1 cellular context compared by ENCODE assay signal in the genomic region with DNA sequence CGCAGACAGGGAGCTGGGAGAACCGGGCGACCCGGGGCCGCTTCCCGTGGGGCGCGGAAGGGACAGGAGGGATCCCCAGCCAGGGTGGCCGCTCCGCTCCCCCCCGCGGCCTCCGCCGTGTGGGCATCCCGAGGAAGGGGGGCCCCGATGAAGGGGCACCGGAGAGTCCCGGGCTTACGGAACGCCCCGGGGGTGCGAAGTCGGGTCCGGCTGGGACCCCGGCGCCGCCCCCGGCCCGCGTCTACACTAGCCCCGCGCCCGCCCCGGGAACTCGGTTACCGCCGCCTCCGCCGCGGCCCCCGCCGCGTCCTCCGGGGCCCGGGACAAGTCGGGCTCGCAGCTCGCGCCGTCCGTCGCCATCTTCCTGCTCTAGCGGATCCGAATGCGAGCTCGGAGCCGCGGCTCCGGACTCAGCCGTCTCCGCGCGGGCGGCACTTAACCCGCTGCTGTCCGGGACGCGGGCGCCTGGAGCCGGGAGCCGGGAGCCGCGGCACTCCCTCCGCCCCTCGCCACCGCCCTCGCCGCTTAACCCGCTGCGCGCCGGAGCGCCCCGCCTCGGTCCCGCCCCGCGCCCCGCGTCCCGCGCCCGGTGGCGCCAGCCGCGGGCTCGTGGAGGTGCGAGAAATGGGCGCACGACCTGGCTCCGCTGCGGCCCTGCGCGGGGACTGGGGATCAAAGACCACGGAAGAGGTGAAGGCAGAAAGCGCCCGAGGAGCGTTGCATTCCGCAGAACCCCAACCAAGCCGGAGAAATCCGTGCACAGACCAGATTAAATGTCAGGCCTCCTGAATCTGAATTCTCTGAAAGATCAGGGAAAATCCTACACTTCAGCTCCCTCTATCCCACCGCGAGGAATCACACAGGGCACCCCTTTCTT.
A peak's percentile ranks its signal among the peaks of the same experiment; 100 is the strongest.
TF ChIP-seq lines count a peak whose summit lies in the region.

A gene with protein sequence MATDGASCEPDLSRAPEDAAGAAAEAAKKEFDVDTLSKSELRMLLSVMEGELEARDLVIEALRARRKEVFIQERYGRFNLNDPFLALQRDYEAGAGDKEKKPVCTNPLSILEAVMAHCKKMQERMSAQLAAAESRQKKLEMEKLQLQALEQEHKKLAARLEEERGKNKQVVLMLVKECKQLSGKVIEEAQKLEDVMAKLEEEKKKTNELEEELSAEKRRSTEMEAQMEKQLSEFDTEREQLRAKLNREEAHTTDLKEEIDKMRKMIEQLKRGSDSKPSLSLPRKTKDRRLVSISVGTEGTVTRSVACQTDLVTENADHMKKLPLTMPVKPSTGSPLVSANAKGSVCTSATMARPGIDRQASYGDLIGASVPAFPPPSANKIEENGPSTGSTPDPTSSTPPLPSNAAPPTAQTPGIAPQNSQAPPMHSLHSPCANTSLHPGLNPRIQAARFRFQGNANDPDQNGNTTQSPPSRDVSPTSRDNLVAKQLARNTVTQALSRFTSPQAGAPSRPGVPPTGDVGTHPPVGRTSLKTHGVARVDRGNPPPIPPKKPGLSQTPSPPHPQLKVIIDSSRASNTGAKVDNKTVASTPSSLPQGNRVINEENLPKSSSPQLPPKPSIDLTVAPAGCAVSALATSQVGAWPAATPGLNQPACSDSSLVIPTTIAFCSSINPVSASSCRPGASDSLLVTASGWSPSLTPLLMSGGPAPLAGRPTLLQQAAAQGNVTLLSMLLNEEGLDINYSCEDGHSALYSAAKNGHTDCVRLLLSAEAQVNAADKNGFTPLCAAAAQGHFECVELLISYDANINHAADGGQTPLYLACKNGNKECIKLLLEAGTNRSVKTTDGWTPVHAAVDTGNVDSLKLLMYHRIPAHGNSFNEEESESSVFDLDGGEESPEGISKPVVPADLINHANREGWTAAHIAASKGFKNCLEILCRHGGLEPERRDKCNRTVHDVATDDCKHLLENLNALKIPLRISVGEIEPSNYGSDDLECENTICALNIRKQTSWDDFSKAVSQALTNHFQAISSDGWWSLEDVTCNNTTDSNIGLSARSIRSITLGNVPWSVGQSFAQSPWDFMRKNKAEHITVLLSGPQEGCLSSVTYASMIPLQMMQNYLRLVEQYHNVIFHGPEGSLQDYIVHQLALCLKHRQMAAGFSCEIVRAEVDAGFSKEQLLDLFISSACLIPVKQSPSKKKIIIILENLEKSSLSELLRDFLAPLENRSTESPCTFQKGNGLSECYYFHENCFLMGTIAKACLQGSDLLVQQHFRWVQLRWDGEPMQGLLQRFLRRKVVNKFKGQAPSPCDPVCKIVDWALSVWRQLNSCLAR (N-terminal part only) (minus strand): TSS at position 386 of the 877 bp plus-strand sequence. CDS start 26 bp downstream, at position 360.

TF ChIP-seq in IMR-90, 13 proteins besides CTCF, POLR2A, EP300 and RAD21:
- TF ChIP-seq MAFK (IDR thresholded peaks at IDR 0.05; ENCODE audit: low read depth, low read length) (no peak), CHD1 (IDR thresholded peaks at IDR 0.05; ENCODE audit: low read depth, low read length) (no peak), MAZ (IDR thresholded peaks at IDR 0.05; ENCODE audit: borderline replicate concordance, low read depth, low read length) (peak; percentile 9; the same call in 1 of the 2 replicates)
